Comparison of ENCODE assay signal across 7 cellular contexts in genomic region chr20:5657190-5657872, GRCh38. TPM values are rescaled to one million over a fixed set of nuclear protein-coding genes. Genes with fewer than 3 reads are reported as not detected.
DNase-seq lines count a peak whose midpoint lies in the region; ATAC-seq and TF ChIP-seq lines count a peak whose summit lies in the region.

No MANE protein-coding gene starts in this region.

- ATAC-seq in body of pancreas = peak; percentile 65
- ATAC-seq in left lung = peak; percentile 67
- ATAC-seq in thoracic aorta (ENCODE audit: insufficient number of reproducible peaks, low FRiP score, low read depth) = no peak
- ATAC-seq in GM21717 (IDR thresholded peaks at IDR 0.05; ENCODE audit: unreplicated experiment) = no peak
- no peak for ATAC-seq in HG03432 (IDR thresholded peaks at IDR 0.05; ENCODE audit: unreplicated experiment)

- DNase-seq in LNCaP clone FGC (ENCODE audit: low read depth) = peak; percentile 70
- peak in 3 of 4 donors; percentile 8 to 70 (median 20) for DNase-seq in body of pancreas
- peak in 1 of 2 donors; percentile 52 for DNase-seq in left lung
- DNase-seq in thoracic aorta (ENCODE audit: low spot score) = no peak
- DNase-seq in NCI-H1930 (lab: John Stamatoyannopoulos, UW) = no peak

- H3K27me3 ChIP-seq in body of pancreas (no peaks in the 10 kb centered on the region), left lung (no peaks in the 10 kb centered on the region), thoracic aorta (replicated peaks; ENCODE audit: insufficient read depth) (no peaks in the 10 kb centered on the region)

- TF ChIP-seq CTCF in LNCaP clone FGC (IDR thresholded peaks at IDR 0.05; ENCODE audit: control insufficient read depth, extremely low read depth, insufficient read depth) (no peak), body of pancreas (IDR thresholded peaks at IDR 0.05) (no peak), left lung (IDR thresholded peaks at IDR 0.05) (no peak), thoracic aorta (IDR thresholded peaks at IDR 0.05) (no peak)

- H3K9me3 ChIP-seq in body of pancreas = no peaks in the 10 kb centered on the region
- no peaks in the 10 kb centered on the region for H3K9me3 ChIP-seq in left lung
- no peaks in the 10 kb centered on the region for H3K9me3 ChIP-seq in thoracic aorta

- peak overlapping the region in 3 of 4 donors; percentile 44 to 72 (median 62) for H3K27ac ChIP-seq in body of pancreas
- H3K27ac ChIP-seq in left lung = peak overlapping the region; percentile 78 to 82
- H3K27ac ChIP-seq in thoracic aorta = peak overlapping the region in 1 of 2 donors; percentile 43

- 27 to 30% methylated on average over 11 of the region's 11 CpGs for WGBS in body of pancreas, 2 donors

- intact Hi-C loops in body of pancreas (cut with DNase I) = no loop called here
- intact Hi-C loops in left lung (cut with DNase I) = no loop called here

- H3K4me1 ChIP-seq in body of pancreas (peaks cover 13% of the 10 kb centered on the region), left lung (peaks cover 30 to 96% of the 10 kb centered on the region in 2 donors), thoracic aorta (ENCODE audit: control insufficient read depth in 1 of 2, low read depth in 2 of 2) (peaks cover 22 to 31% of the 10 kb centered on the region in 2 donors)

- H3K36me3 ChIP-seq in body of pancreas (replicated peaks in 1 of 2; ENCODE audit: insufficient read depth in 1 of 2, low read depth in 2 of 2) = no peaks in the 10 kb centered on the region
- no peaks in the 10 kb centered on the region for H3K36me3 ChIP-seq in left lung
- no peaks in the 10 kb centered on the region for H3K36me3 ChIP-seq in thoracic aorta

- no peak overlapping the region for H3K4me3 ChIP-seq in LNCaP clone FGC (ENCODE audit: low read depth, low read length)
- H3K4me3 ChIP-seq in body of pancreas = no peak overlapping the region
- H3K4me3 ChIP-seq in left lung = no peak overlapping the region
- peak overlapping the region; percentile 13 for H3K4me3 ChIP-seq in thoracic aorta

- TF ChIP-seq POLR2A in body of pancreas (IDR thresholded peaks at IDR 0.05) = peak in 1 of 3 donors; percentile 22

RNA-seq across cellular contexts. Expression of gene GPCPD1, which starts 46.5 kb away (rescaled TPM):
- total RNA-seq in body of pancreas (10 to 100 TPM; 13.5 to 14.5 TPM), left lung (10 to 100 TPM; 54.7 to 74.6 TPM), thoracic aorta (10 to 100 TPM; 22.1 to 37.7 TPM)

Comparison
In these comparisons a context has a peak if more than half of its experiments do, and no peak if none do; other contexts are left out.
1. DNase-seq: peak in LNCaP clone FGC (single experiment) and body of pancreas (3 of 4); none in thoracic aorta (single experiment) and NCI-H1930 (0 of 2).
2. ATAC-seq: peak in body of pancreas (single experiment) and left lung (single experiment); none in thoracic aorta (single experiment), GM21717 (single experiment) and HG03432 (single experiment).